In genomic region chr14:103057372-103058208, GRCh38 we compare ENCODE assay signal across 1 cellular context.
TF ChIP-seq lines count a peak whose summit lies in the region.

A gene with protein sequence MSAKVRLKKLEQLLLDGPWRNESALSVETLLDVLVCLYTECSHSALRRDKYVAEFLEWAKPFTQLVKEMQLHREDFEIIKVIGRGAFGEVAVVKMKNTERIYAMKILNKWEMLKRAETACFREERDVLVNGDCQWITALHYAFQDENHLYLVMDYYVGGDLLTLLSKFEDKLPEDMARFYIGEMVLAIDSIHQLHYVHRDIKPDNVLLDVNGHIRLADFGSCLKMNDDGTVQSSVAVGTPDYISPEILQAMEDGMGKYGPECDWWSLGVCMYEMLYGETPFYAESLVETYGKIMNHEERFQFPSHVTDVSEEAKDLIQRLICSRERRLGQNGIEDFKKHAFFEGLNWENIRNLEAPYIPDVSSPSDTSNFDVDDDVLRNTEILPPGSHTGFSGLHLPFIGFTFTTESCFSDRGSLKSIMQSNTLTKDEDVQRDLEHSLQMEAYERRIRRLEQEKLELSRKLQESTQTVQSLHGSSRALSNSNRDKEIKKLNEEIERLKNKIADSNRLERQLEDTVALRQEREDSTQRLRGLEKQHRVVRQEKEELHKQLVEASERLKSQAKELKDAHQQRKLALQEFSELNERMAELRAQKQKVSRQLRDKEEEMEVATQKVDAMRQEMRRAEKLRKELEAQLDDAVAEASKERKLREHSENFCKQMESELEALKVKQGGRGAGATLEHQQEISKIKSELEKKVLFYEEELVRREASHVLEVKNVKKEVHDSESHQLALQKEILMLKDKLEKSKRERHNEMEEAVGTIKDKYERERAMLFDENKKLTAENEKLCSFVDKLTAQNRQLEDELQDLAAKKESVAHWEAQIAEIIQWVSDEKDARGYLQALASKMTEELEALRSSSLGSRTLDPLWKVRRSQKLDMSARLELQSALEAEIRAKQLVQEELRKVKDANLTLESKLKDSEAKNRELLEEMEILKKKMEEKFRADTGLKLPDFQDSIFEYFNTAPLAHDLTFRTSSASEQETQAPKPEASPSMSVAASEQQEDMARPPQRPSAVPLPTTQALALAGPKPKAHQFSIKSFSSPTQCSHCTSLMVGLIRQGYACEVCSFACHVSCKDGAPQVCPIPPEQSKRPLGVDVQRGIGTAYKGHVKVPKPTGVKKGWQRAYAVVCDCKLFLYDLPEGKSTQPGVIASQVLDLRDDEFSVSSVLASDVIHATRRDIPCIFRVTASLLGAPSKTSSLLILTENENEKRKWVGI (N-terminal part only) (minus strand): TSS chr14:103057549. CDS start chr14:103057173, 376 bp downstream.

TF ChIP-seq in HEK293, 187 proteins besides CTCF, POLR2A, EP300 and RAD21 (continued from another document):
- no peak for TF ChIP-seq HIC1 (tag by site-specific recombination; IDR thresholded peaks at IDR 0.05)
- TF ChIP-seq PRDM6 (tag by site-specific recombination; IDR thresholded peaks at IDR 0.05) = no peak
